20 cellular contexts compared by ENCODE assay signal in the genomic region with DNA sequence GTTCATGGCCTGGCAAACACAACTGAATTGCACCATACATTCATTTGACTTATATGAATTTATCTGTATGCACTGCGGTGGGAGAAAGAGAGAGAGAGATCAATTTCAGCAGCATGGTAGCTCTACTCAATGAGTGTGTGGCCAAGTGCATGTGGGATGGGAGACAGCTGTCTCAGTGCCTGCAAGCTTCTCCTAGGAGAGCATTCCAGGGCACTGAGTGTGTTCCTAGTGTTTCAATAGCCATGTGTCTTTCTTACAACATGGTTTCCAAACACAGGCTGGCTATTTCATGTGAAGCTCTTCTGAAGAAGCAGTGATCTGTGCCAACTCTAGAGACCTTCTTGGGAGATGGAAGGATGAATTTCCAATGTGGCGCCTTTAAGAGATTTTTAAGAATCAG. TPM values are rescaled to one million over a fixed set of nuclear protein-coding genes. Genes with fewer than 3 reads are reported as not detected.
DNase-seq lines count a peak whose midpoint lies in the region; ATAC-seq, FAIRE-seq and TF ChIP-seq lines count a peak whose summit lies in the region.
"Had no signal": no experiment of that assay in that cellular context is flagged by ENCODE, and none has a peak within 500 bp of the region (broad histone marks: within the 10 kb centered on the region; RNA-seq: fewer than 3 reads in every experiment).

No MANE protein-coding gene starts in this region.

- H3K9me3 ChIP-seq in PC-3 (ENCODE audit: low read length) (no peaks in the 10 kb centered on the region), osteoblast (ENCODE audit: low read depth, low read length) (no peaks in the 10 kb centered on the region), small intestine (ENCODE audit: control insufficient read depth, low read depth) (no peaks in the 10 kb centered on the region), thyroid gland (no peaks in the 10 kb centered on the region), right atrium auricular region (no peaks in the 10 kb centered on the region)
- H3K9me3 ChIP-seq: BLaER1, colonic mucosa, left lung, stomach had no signal

- TF ChIP-seq CTCF in BJ (IDR thresholded peaks at IDR 0.05; ENCODE audit: insufficient read depth, low read depth, low read length) (no peak), PC-3 (conservative IDR thresholded peaks at IDR 0.05; ENCODE audit: low read depth, low read length) (no peak), osteoblast (IDR thresholded peaks at IDR 0.05; ENCODE audit: extremely low read depth, low read depth, low read length) (no peak), thyroid gland (IDR thresholded peaks at IDR 0.05) (no peak), right atrium auricular region (IDR thresholded peaks at IDR 0.05) (no peak)

- DNase-seq in BJ (ENCODE audit: low read depth) (peak; percentile 4), PC-3 (no peak), fibroblast of gingiva (ENCODE audit: low read depth) (peak; percentile 78), osteoblast (ENCODE audit: insufficient read length, low spot score, missing footprints) (peak; percentile 88), OCI-M1 (lab: John Stamatoyannopoulos, UW) (no peak), small intestine (no peak), thyroid gland (no peak), right atrium auricular region (ENCODE audit: low spot score) (no peak)
- DNase-seq: activated CD8-positive, alpha-beta T cell treated with anti-CD3 and anti-CD28 coated beads for 36 hours; colonic mucosa; DMS 273 treated with DMSO at 0.1 percent for 48 hours; left lung; NCI-H2029; NCI-H526 treated with DMSO at 0.1 percent for 48 hours; PC-9; stomach had no signal

- ATAC-seq in PC-3 = peak; percentile 42; the same call in 1 of the 2 replicates
- ATAC-seq: activated CD8-positive, alpha-beta T cell treated with anti-CD3 and anti-CD28 coated beads for 36 hours; left lung; SK-N-SH treated with all-trans-retinoic acid at 6 μM for 48 hours had no signal

- POLR2A ChIA-PET in BJ (lab: Charles Lee) (interaction anchor here (0.7 kb wide), 1 partner anchor 18 kb away, joined by 3 read pairs; no protein-coding TSS in a partner anchor), PC-3 (lab: Charles Lee; ENCODE audit: unreplicated experiment) (no interaction called here)

- H3K4me3 ChIP-seq in BJ (ENCODE audit: low read depth, low read length) (no peak overlapping the region), PC-3 (ENCODE audit: low read length) (no peak overlapping the region), osteoblast (ENCODE audit: insufficient read depth, low read length) (no peak overlapping the region), small intestine (ENCODE audit: low read depth in 1 of 2, low read length in 2 of 2) (no peak overlapping the region), thyroid gland (replicated peaks in 1 of 3) (no peak overlapping the region), right atrium auricular region (no peak overlapping the region)
- H3K4me3 ChIP-seq: BLaER1, colonic mucosa, left lung, PC-9, stomach had no signal

- no peak overlapping the region for H2AFZ ChIP-seq in PC-3 (ENCODE audit: low read length)
- H2AFZ ChIP-seq in osteoblast (ENCODE audit: low read length) = no peak overlapping the region
- H2AFZ ChIP-seq: PC-9 had no signal

- H3K9me2 ChIP-seq in PC-3 (replicated peaks; ENCODE audit: low read length) = no peaks in the 10 kb centered on the region

- H3K27me3 ChIP-seq in BJ (ENCODE audit: control insufficient read depth, insufficient read depth, low read length) (no peaks in the 10 kb centered on the region; the same call in 1 of the 2 replicates), PC-3 (ENCODE audit: low read length) (no peaks in the 10 kb centered on the region), osteoblast (ENCODE audit: insufficient read depth, low read length) (no peaks in the 10 kb centered on the region), small intestine (ENCODE audit: control insufficient read depth in 2 of 2, insufficient read depth in 2 of 2, low read length in 2 of 2) (no peaks in the 10 kb centered on the region), thyroid gland (no peaks in the 10 kb centered on the region), right atrium auricular region (no peaks in the 10 kb centered on the region)
- H3K27me3 ChIP-seq: BLaER1, colonic mucosa, left lung, stomach had no signal

- TF ChIP-seq POLR2A in thyroid gland (IDR thresholded peaks at IDR 0.05) = no peak

- no peaks in the 10 kb centered on the region for H3F3A ChIP-seq in PC-3 (ENCODE audit: low read length, unreplicated experiment)

- intact Hi-C loops in PC-3 (cut with micrococcal nuclease) = no loop called here
- intact Hi-C loops in thyroid gland (cut with DNase I) = no loop called here

- H3K36me3 ChIP-seq in BJ (ENCODE audit: control insufficient read depth, insufficient read depth, low read length) = no peaks in the 10 kb centered on the region
- H3K36me3 ChIP-seq in PC-3 (ENCODE audit: low read depth, low read length) = no peaks in the 10 kb centered on the region
- H3K36me3 ChIP-seq in osteoblast (ENCODE audit: insufficient read depth, low read length) = no peaks in the 10 kb centered on the region
- H3K36me3 ChIP-seq in small intestine (ENCODE audit: control insufficient read depth in 2 of 2, insufficient read depth in 2 of 2, low read length in 2 of 2) = no peaks in the 10 kb centered on the region
- H3K36me3 ChIP-seq in thyroid gland = no peaks in the 10 kb centered on the region
- no peaks in the 10 kb centered on the region for H3K36me3 ChIP-seq in right atrium auricular region
- H3K36me3 ChIP-seq: BLaER1, colonic mucosa, left lung, stomach had no signal

- no TSS peak for BruUV-seq in PC-3 (replicated peaks; lab: Mats Ljungman, UMichigan)

- FAIRE-seq in small intestine (lab: Jason Lieb, UNC) = no peak
- FAIRE-seq: HTR-8/SVneo had no signal

- H3K79me2 ChIP-seq in PC-3 (ENCODE audit: low read length) = no peaks in the 10 kb centered on the region
- H3K79me2 ChIP-seq in osteoblast (ENCODE audit: insufficient read depth, low read length) = no peaks in the 10 kb centered on the region

- H3K4me2 ChIP-seq in PC-3 (ENCODE audit: low read length) (no peak overlapping the region), osteoblast (ENCODE audit: insufficient read depth, low read length) (no peak overlapping the region)
- H3K4me2 ChIP-seq: BLaER1, PC-9 had no signal

- 81 to 97% (median 83%) methylated on average over 2 of the region's 2 CpGs for WGBS in small intestine, 3 donors
- 94 to 100% methylated on average over 2 of the region's 2 CpGs for WGBS in thyroid gland, 2 donors

- no peaks in the 10 kb centered on the region for H3K4me1 ChIP-seq in PC-3 (ENCODE audit: insufficient read depth, low read length)
- H3K4me1 ChIP-seq in osteoblast (ENCODE audit: insufficient read depth, low read length) = no peaks in the 10 kb centered on the region
- no peaks in the 10 kb centered on the region for H3K4me1 ChIP-seq in small intestine (ENCODE audit: control insufficient read depth in 2 of 2, insufficient read depth in 1 of 2, low read depth in 1 of 2, low read length in 1 of 2)
- H3K4me1 ChIP-seq in thyroid gland = no peaks in the 10 kb centered on the region
- no peaks in the 10 kb centered on the region for H3K4me1 ChIP-seq in right atrium auricular region
- H3K4me1 ChIP-seq: BLaER1, colonic mucosa, left lung, stomach had no signal

- H3K27ac ChIP-seq in PC-3 (ENCODE audit: low read length) (no peak overlapping the region), osteoblast (ENCODE audit: low read depth, low read length) (no peak overlapping the region), small intestine (ENCODE audit: low read depth in 1 of 2, low read length in 1 of 2) (no peak overlapping the region), thyroid gland (no peak overlapping the region), right atrium auricular region (no peak overlapping the region)
- H3K27ac ChIP-seq: BLaER1, colonic mucosa, left lung, PC-9 had no signal

- H3K9ac ChIP-seq in PC-3 (ENCODE audit: low read length) = no peak overlapping the region
- H3K9ac ChIP-seq: BLaER1 had no signal

- H4K20me1 ChIP-seq in PC-3 (ENCODE audit: low read length) (no peaks in the 10 kb centered on the region), osteoblast (ENCODE audit: insufficient read depth, low read length) (no peaks in the 10 kb centered on the region)
- H4K20me1 ChIP-seq: BLaER1 had no signal

- CTCF ChIA-PET in BJ (lab: Yijun Ruan, JAX) = interaction anchor here (1.1 to 2.1 kb wide), 5 partner anchors 12 to 799 kb away, joined by 3 to 7 read pairs (median 4); no protein-coding TSS in a partner anchor
- CTCF ChIA-PET in PC-3 (lab: Charles Lee) = no interaction called here

RNA-seq across cellular contexts. Expression of gene NEK5, which starts 43.5 kb away (rescaled TPM):
- polyA plus RNA-seq in BJ (2011; rRNA removed) (0.04 and 0.05 TPM in 2 replicates), small intestine (under 1 TPM in 1 of 3 donors, not detected in 2; 0.19 TPM)
- polyA minus RNA-seq in BJ (2011; rRNA and poly(A)+ RNA removed) = 0.05 TPM in 1 of 2 replicates, not detected in the other
- total RNA-seq in PC-3 (2014; rRNA removed) (0.07 TPM in 1 of 2 replicates, not detected in the other), osteoblast (0.29 and 0.36 TPM in 2 replicates), thyroid gland (under 1 TPM; 0.13 to 0.73 (median 0.48) TPM), right atrium auricular region (1 to 10 TPM in 1 of 2 donors, under 1 TPM in 1; 0.55 to 1.1 TPM)
- total RNA-seq: epithelial cell of proximal tubule, PC-9 had no signal

Comparison
In these comparisons a context has a peak if more than half of its experiments do, and no peak if none do; other contexts are left out.
1. DNase-seq: peak in BJ (single experiment), fibroblast of gingiva (single experiment) and osteoblast (single experiment); none in PC-3 (single experiment), OCI-M1 (single experiment), small intestine (single experiment), thyroid gland (0 of 2) and right atrium auricular region (single experiment).